Comparison of ENCODE assay signal across 8 cellular contexts in the genomic region with DNA sequence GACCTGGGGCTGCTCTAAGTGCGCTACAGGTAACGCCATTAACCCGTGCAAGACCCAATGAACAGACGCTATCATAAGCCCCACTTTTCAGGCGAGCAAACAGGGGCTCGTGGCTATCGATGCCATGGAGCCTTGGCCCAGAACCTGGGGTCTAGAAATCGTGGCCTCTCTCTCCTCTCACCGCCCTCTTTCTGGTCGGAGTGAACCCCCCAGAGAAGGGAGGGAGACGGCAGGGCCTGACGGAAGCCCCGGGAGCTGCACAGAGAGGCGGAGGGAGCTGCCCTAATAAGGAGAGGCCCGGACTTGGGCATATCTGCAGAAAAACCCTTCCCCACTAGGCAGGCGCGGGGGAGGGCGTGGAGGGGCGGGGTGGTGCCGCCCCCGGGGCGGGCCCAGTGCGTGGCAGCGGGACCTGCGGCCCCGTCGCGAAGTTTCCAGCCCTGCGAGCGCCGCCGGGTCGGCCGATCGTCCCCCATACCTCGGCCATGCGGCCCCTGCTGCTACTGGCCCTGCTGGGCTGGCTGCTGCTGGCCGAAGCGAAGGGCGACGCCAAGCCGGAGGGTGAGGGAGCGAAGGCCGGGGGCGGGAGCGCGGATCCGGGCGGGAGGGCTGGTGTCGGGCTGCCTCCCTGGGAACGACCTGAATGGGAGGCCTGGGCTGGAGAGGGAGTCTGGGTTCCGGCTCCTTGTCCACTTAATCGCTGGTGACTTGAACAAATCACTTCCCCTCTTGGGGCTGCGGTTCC. TPM values are rescaled to one million over a fixed set of nuclear protein-coding genes. Genes with fewer than 3 reads are reported as not detected.
A peak's percentile ranks its signal among the peaks of the same experiment; 100 is the strongest.
DNase-seq lines count a peak whose midpoint lies in the region; ATAC-seq and TF ChIP-seq lines count a peak whose summit lies in the region.

A gene (plus strand): TSS at position 423 of the 745 bp plus-strand sequence. CDS start 63 bp downstream, at position 486.

- H3K9me2 ChIP-seq in OCI-LY7 (ENCODE audit: insufficient read depth, low read length): no peaks in the 10 kb centered on the region

- intact Hi-C loops in OCI-LY7 (cut with micrococcal nuclease; ENCODE audit: unreplicated experiment) (no loop called here), mucosa of descending colon (cut with DNase I, micrococcal nuclease) (no loop called here)

- no peaks in the 10 kb centered on the region; the same call in 1 of the 2 replicates for H3K79me2 ChIP-seq in OCI-LY7 (ENCODE audit: insufficient read depth, low read depth, low read length)

- peak; percentile 72 for DNase-seq in COLO829 (ENCODE audit: low spot score)
- peak; percentile 97 for DNase-seq in GM20000 (ENCODE audit: low spot score)
- DNase-seq in HT-29 (ENCODE audit: low spot score): peak; percentile 72
- DNase-seq in OCI-LY7 (ENCODE audit: low spot score): peak; percentile 76
- peak; percentile 83 for DNase-seq in activated T-cell treated with anti-CD3 and anti-CD28 coated beads for 1 hour (ENCODE audit: low read depth)
- DNase-seq in epithelial cell of esophagus (ENCODE audit: low read depth): peak; percentile 87
- DNase-seq in mucosa of descending colon: peak; percentile 90 to 94 (median 91)
- peak; percentile 82 to 86 for DNase-seq in stimulated activated CD8-positive, alpha-beta memory T cell treated with anti-CD3 and anti-CD28 coated beads, Interleukin-2, amount 100 ng/mL, for 48 hours (ENCODE audit: low read depth in 2 of 2)

- H3K4me1 ChIP-seq in OCI-LY7 (ENCODE audit: insufficient read depth, low read length, poor library complexity, severe bottlenecking) (peaks cover 31% of the 10 kb centered on the region), mucosa of descending colon (ENCODE audit: low read depth) (peaks cover 15% of the 10 kb centered on the region)

- no peaks in the 10 kb centered on the region for H4K20me1 ChIP-seq in OCI-LY7 (ENCODE audit: insufficient read depth, low read length)

- H3K4me3 ChIP-seq in OCI-LY7 (ENCODE audit: low read depth, low read length, poor library complexity, severe bottlenecking) (peak within 1 kb of the TSS; percentile 73), epithelial cell of esophagus (ENCODE audit: low read length) (peak within 1 kb of the TSS; percentile 67), mucosa of descending colon (peak within 1 kb of the TSS; percentile 40)

- BruUV-seq in OCI-LY7 (replicated peaks; lab: Mats Ljungman, UMichigan): no TSS peak

- peak; percentile 99 for ATAC-seq in mucosa of descending colon

- TF ChIP-seq CTCF in GM20000 (IDR thresholded peaks at IDR 0.05; ENCODE audit: extremely low read depth, missing control alignments) (no peak), OCI-LY7 (conservative IDR thresholded peaks at IDR 0.05; ENCODE audit: low read length) (no peak), epithelial cell of esophagus (IDR thresholded peaks at IDR 0.05; ENCODE audit: insufficient read depth, low read depth, low read length, missing control alignments) (no peak), mucosa of descending colon (IDR thresholded peaks at IDR 0.05) (no peak)

- H2AFZ ChIP-seq in OCI-LY7 (ENCODE audit: low read length): peak within 1 kb of the TSS; percentile 91

- POLR2A ChIA-PET in OCI-LY7 (lab: Charles Lee): interaction anchor here (0.7 to 1.2 kb wide), 2 partner anchors 25 to 27 kb away, joined by 3 to 6 read pairs; no protein-coding TSS in a partner anchor

- H3K36me3 ChIP-seq in OCI-LY7 (ENCODE audit: insufficient read depth, low read length): no peaks in the 10 kb centered on the region
- no peaks in the 10 kb centered on the region for H3K36me3 ChIP-seq in mucosa of descending colon (ENCODE audit: low read depth)

- H3K9me3 ChIP-seq in OCI-LY7 (ENCODE audit: low read length): no peaks in the 10 kb centered on the region
- no peaks in the 10 kb centered on the region for H3K9me3 ChIP-seq in mucosa of descending colon

- no peak within 1 kb of the TSS for H3K27ac ChIP-seq in OCI-LY7 (ENCODE audit: low read depth, low read length, poor library complexity, severe bottlenecking)

- peak within 1 kb of the TSS; percentile 86 for H3K4me2 ChIP-seq in OCI-LY7 (ENCODE audit: low read length)

- CTCF ChIA-PET in OCI-LY7 (lab: Charles Lee; ENCODE audit: unreplicated experiment): no interaction called here

RNA-seq across cellular contexts. Expression of the gene that starts here (rescaled TPM):
- 30.3 and 45.6 TPM in 2 replicates for total RNA-seq in HT-29 (2014; rRNA removed; shearing (Covaris generic))
- total RNA-seq in OCI-LY7 (2014; rRNA removed; shearing (Covaris generic)): 9.4 and 11.3 TPM in 2 replicates
- 9.7 and 11.7 TPM in 2 replicates for total RNA-seq in OCI-LY7 (2022)
- total RNA-seq in mucosa of descending colon: 10 to 100 TPM; 33.7 to 68.6 (median 35.4) TPM
